In the genomic region with DNA sequence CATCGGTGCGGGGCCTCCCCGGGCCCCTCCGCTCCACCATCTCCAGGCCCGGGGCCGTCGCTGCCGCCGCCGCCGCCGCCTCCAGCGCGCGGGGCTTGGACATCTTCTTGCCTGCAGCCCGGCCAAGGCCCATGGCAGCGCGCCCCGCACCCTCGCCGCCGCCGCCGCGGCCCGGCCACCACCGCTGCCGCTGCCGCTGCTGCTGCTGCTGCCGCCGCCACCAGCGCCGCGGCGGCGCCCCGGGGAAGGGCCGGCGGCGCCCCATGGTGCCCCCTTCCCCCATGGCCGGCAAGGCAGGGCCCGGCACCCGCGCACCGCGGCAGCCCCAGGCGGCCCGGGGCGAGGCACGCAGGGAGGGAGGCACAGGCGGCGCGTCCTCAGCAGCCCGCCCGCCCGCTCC, we compare ENCODE assay signal across 1 cellular context.
TF ChIP-seq lines count a peak whose summit lies in the region.

No MANE protein-coding gene starts in this region.

TF ChIP-seq in HCT116, 20 proteins besides CTCF, POLR2A, EP300 and RAD21:
- TF ChIP-seq EZH2phosphoT487 (IDR thresholded peaks at IDR 0.05; ENCODE audit: borderline replicate concordance), result no peak
- no peak for TF ChIP-seq YY1 (IDR thresholded peaks at IDR 0.05; ENCODE audit: extremely low read depth, insufficient replicate concordance, low read depth, low read length)
- TF ChIP-seq SRF (IDR thresholded peaks at IDR 0.05; ENCODE audit: low read depth), result no peak
- TF ChIP-seq, protein P1, sequence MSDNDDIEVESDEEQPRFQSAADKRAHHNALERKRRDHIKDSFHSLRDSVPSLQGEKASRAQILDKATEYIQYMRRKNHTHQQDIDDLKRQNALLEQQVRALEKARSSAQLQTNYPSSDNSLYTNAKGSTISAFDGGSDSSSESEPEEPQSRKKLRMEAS (IDR thresholded peaks at IDR 0.05), result no peak
TF ChIP-seq in HCT116: peak in this region for 0.
